Comparison of ENCODE assay signal across 15 cellular contexts in the genomic region with DNA sequence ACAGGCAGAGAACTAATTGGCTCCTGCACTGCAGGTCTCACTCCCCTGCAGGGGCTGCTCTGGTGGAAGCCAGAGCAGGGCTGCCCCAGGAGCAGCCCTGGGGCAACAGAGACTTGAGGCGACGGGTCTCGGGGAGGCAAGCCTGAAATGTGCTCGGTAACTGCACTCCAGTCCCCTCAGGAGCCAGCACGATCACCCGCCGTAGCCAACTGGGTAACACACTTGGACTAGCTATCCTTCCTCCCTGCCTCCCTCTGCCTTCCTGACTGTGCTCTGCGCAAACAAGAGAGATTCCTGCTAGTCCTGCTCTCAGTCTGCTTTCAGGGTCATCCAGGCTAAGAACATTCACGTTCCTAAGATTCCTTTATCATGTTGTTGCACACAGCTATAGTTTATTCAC.
"Had no signal": no experiment of that assay in that cellular context is flagged by ENCODE, and none has a peak within 500 bp of the region (broad histone marks: within the 10 kb centered on the region; RNA-seq: fewer than 3 reads in every experiment).

No MANE protein-coding gene starts in this region.

- H3K4me3 ChIP-seq: left ventricle myocardium inferior, pancreas, tibial artery had no signal

- H3K27me3 ChIP-seq: foreskin keratinocyte, tibial artery had no signal

- ATAC-seq: activated CD8-positive, alpha-beta T cell treated with anti-CD3 and anti-CD28 coated beads for 36 hours; foreskin keratinocyte; pancreas had no signal

- H3K4me1 ChIP-seq: foreskin keratinocyte, left ventricle myocardium inferior, pancreas, tibial artery had no signal

- FAIRE-seq: bronchial epithelial cell, islet of Langerhans, pancreas had no signal

- H3K27ac ChIP-seq: foreskin keratinocyte, left ventricle myocardium inferior, pancreas, tibial artery had no signal

- H3K9me3 ChIP-seq: left ventricle myocardium inferior, pancreas had no signal

- DNase-seq: activated CD4-positive, alpha-beta T cell treated with anti-CD3 and anti-CD28 coated beads for 4 hours; activated CD8-positive, alpha-beta memory T cell treated with anti-CD3 and anti-CD28 coated beads, Interleukin-2, amount 50 U/mL, for 4 hours; activated CD8-positive, alpha-beta T cell treated with anti-CD3 and anti-CD28 coated beads for 36 hours; activated naive CD8-positive, alpha-beta T cell treated with anti-CD3 and anti-CD28 coated beads, Interleukin-2, amount 10 ng/mL, durations not matched to agents 7 days and 5 days; anterior cingulate cortex; foreskin keratinocyte; head of caudate nucleus; left ventricle myocardium inferior; pancreas; stimulated activated CD4-positive, alpha-beta T cell treated with anti-CD3 and anti-CD28 coated beads, Interleukin-15, amount 100 ng/mL, for 24 hours; stimulated activated CD4-positive, alpha-beta T cell treated with anti-CD3 and anti-CD28 coated beads, Interleukin-4, amount 100 ng/mL, for 24 hours; T-helper 9 cell; tibial artery had no signal

- H3K36me3 ChIP-seq: left ventricle myocardium inferior, pancreas, tibial artery had no signal
